In genomic region chr9:21710792-21711191, GRCh38 we compare ENCODE assay signal across 15 cellular contexts.
DNase-seq lines count a peak whose midpoint lies in the region; ATAC-seq and TF ChIP-seq lines count a peak whose summit lies in the region.
"Had no signal": no experiment of that assay in that cellular context is flagged by ENCODE, and none has a peak within 500 bp of the region (broad histone marks: within the 10 kb centered on the region; RNA-seq: fewer than 3 reads in every experiment).

No MANE protein-coding gene starts in this region.

- ATAC-seq in RWPE2 (ENCODE audit: low read depth) (no peak), GM18498 (IDR thresholded peaks at IDR 0.05; ENCODE audit: unreplicated experiment) (no peak), HG03108 (IDR thresholded peaks at IDR 0.05; ENCODE audit: unreplicated experiment) (no peak)
- peak; percentile 76 for ATAC-seq in stimulated activated naive CD8-positive, alpha-beta T cell treated with anti-CD3 and anti-CD28 coated beads, Interleukin-15, amount 100 ng/mL, for 72 hours
- ATAC-seq: left cardiac atrium had no signal

- H3K27ac Mint-ChIP-seq in stimulated activated naive CD8-positive, alpha-beta T cell treated with anti-CD3 and anti-CD28 coated beads, Interleukin-15, amount 100 ng/mL, for 72 hours = no peak overlapping the region
- H3K27ac Mint-ChIP-seq: activated T-helper 1 cell treated with anti-CD3 and anti-CD28 coated beads, Interleukin-12 subunit alpha, Interleukin-12 subunit beta, Interleukin-2, Interleukin-4 antibody, amounts not matched to agents 30 ng/mL and 10 ng/mL and 1 ng/mL, durations not matched to agents 14 hours and 24 hours and 36 hours; WTC11 had no signal

- CTCF ChIA-PET in mammary epithelial cell (lab: Charles Lee; ENCODE audit: low non-redundant PET) = interaction anchor here (0.6 kb wide), 1 partner anchor 17 kb away, joined by 10 read pairs; no protein-coding TSS in a partner anchor

- no peaks in the 10 kb centered on the region for H3K9me3 ChIP-seq in mammary epithelial cell (replicated peaks; ENCODE audit: insufficient read depth, low read length)
- H3K9me3 ChIP-seq in breast epithelium = no peaks in the 10 kb centered on the region
- H3K9me3 ChIP-seq in RWPE2 (ENCODE audit: severe bottlenecking) = no peaks in the 10 kb centered on the region
- H3K9me3 ChIP-seq: thyroid gland had no signal

- H3K27me3 ChIP-seq in mammary epithelial cell (ENCODE audit: insufficient read depth, low read length) (no peaks in the 10 kb centered on the region), breast epithelium (no peaks in the 10 kb centered on the region), RWPE2 (ENCODE audit: insufficient read depth, poor library complexity, severe bottlenecking) (no peaks in the 10 kb centered on the region)
- H3K27me3 ChIP-seq: thyroid gland had no signal

- no peaks in the 10 kb centered on the region for H3K27me3 Mint-ChIP-seq in stimulated activated naive CD8-positive, alpha-beta T cell treated with anti-CD3 and anti-CD28 coated beads, Interleukin-15, amount 100 ng/mL, for 72 hours

- no TSS peak for BruUV-seq in mammary epithelial cell (replicated peaks; lab: Mats Ljungman, UMichigan)

- in situ Hi-C loops in mammary epithelial cell (cut with MboI; ENCODE audit: low sequenced_read_pairs in 2 of 2) = loop anchor here (5.0 kb wide), 2 partner anchors 67 to 72 kb away; no protein-coding TSS in a partner anchor

- no peak overlapping the region for H3K4me3 Mint-ChIP-seq in stimulated activated naive CD8-positive, alpha-beta T cell treated with anti-CD3 and anti-CD28 coated beads, Interleukin-15, amount 100 ng/mL, for 72 hours
- H3K4me3 Mint-ChIP-seq: activated T-helper 1 cell treated with anti-CD3 and anti-CD28 coated beads, Interleukin-12 subunit alpha, Interleukin-12 subunit beta, Interleukin-2, Interleukin-4 antibody, amounts not matched to agents 30 ng/mL and 10 ng/mL and 1 ng/mL, durations not matched to agents 14 hours and 24 hours and 36 hours; WTC11 had no signal

- H2AFZ ChIP-seq in mammary epithelial cell (ENCODE audit: low read depth, low read length) = no peak overlapping the region

- no peaks in the 10 kb centered on the region for H3K36me3 ChIP-seq in mammary epithelial cell (ENCODE audit: insufficient read depth, low read length)
- H3K36me3 ChIP-seq in breast epithelium = no peaks in the 10 kb centered on the region
- no peaks in the 10 kb centered on the region for H3K36me3 ChIP-seq in RWPE2 (ENCODE audit: low read depth)
- H3K36me3 ChIP-seq: cardiac muscle cell, thyroid gland had no signal

- no peak overlapping the region for H3K4me3 ChIP-seq in mammary epithelial cell (replicated peaks in 1 of 3; ENCODE audit: insufficient read depth in 1 of 3, low read depth in 2 of 3, low read length in 3 of 3)
- H3K4me3 ChIP-seq in breast epithelium = no peak overlapping the region
- no peak overlapping the region for H3K4me3 ChIP-seq in RWPE2 (ENCODE audit: severe bottlenecking)
- no peak overlapping the region for H3K4me3 ChIP-seq in fibroblast of mammary gland (ENCODE audit: control insufficient read depth, low read depth, low read length)
- H3K4me3 ChIP-seq: cardiac muscle cell, thyroid gland had no signal

- H3K4me1 Mint-ChIP-seq in stimulated activated naive CD8-positive, alpha-beta T cell treated with anti-CD3 and anti-CD28 coated beads, Interleukin-15, amount 100 ng/mL, for 72 hours = peaks cover 19% of the 10 kb centered on the region

- dilution Hi-C loops in mammary epithelial cell (cut with HindIII; ENCODE audit: low sequenced_read_pairs) = no loop called here

- no peak for TF ChIP-seq CTCF in mammary epithelial cell (conservative IDR thresholded peaks at IDR 0.05 in 1 of 2, IDR thresholded peaks at IDR 0.05 in 1 of 2; ENCODE audit: extremely low read depth in 1 of 2, insufficient read depth in 1 of 2, low read depth in 1 of 2, low read length in 2 of 2)
- TF ChIP-seq CTCF in breast epithelium (IDR thresholded peaks at IDR 0.05) = no peak
- TF ChIP-seq CTCF in RWPE2 (IDR thresholded peaks at IDR 0.05; ENCODE audit: poor library complexity, severe bottlenecking) = no peak
- no peak for TF ChIP-seq CTCF in fibroblast of mammary gland (conservative IDR thresholded peaks at IDR 0.05; ENCODE audit: control insufficient read depth, insufficient read depth, low read depth, low read length)

- H3K9me3 Mint-ChIP-seq in stimulated activated naive CD8-positive, alpha-beta T cell treated with anti-CD3 and anti-CD28 coated beads, Interleukin-15, amount 100 ng/mL, for 72 hours = peaks cover 2% of the 10 kb centered on the region in 2 donors
- H3K9me3 Mint-ChIP-seq: activated T-helper 1 cell treated with anti-CD3 and anti-CD28 coated beads, Interleukin-12 subunit alpha, Interleukin-12 subunit beta, Interleukin-2, Interleukin-4 antibody, amounts not matched to agents 30 ng/mL and 10 ng/mL and 1 ng/mL, durations not matched to agents 14 hours and 24 hours and 36 hours had no signal

- H3K9ac ChIP-seq in mammary epithelial cell (ENCODE audit: insufficient read depth, low read length) = peak overlapping the region; percentile 25

- intact Hi-C loops in mammary epithelial cell (cut with micrococcal nuclease) = loop anchor here (2.0 kb wide), 1 partner anchor 152 kb away; no protein-coding TSS in a partner anchor
- intact Hi-C loops in breast epithelium (cut with DNase I; ENCODE audit: low total_unique reads) = no loop called here

- H3K4me2 ChIP-seq in mammary epithelial cell (ENCODE audit: insufficient read depth, low read depth, low read length) = peak overlapping the region; percentile 38

- WGBS in mammary epithelial cell (ENCODE audit: low coverage, missing lambda C conversion rate) = 88% methylated on average over 2 of the region's 2 CpGs

- DNase-seq in mammary epithelial cell (peak; percentile 46), breast epithelium (ENCODE audit: low spot score in 2 of 2) (no peak), RWPE2 (ENCODE audit: low spot score) (no peak), fibroblast of mammary gland (ENCODE audit: low read depth) (peak; percentile 50), NCI-H446 (lab: John Stamatoyannopoulos, UW) (no peak)
- DNase-seq in stimulated activated naive CD8-positive, alpha-beta T cell treated with anti-CD3 and anti-CD28 coated beads, Interleukin-15, amount 100 ng/mL, for 72 hours = no peak
- DNase-seq: left cardiac atrium, NCI-H2171 treated with DMSO at 0.1 percent for 48 hours, posterior cingulate gyrus, thyroid gland had no signal

- H3K4me1 ChIP-seq in mammary epithelial cell (ENCODE audit: insufficient read depth, low read length) (peaks cover 37% of the 10 kb centered on the region), breast epithelium (no peaks in the 10 kb centered on the region), RWPE2 (ENCODE audit: insufficient read depth, poor library complexity, severe bottlenecking) (peaks cover 54% of the 10 kb centered on the region)
- H3K4me1 ChIP-seq: thyroid gland had no signal

- peak overlapping the region; percentile 71 for H3K27ac ChIP-seq in mammary epithelial cell (ENCODE audit: insufficient read depth, low read depth, low read length)
- no peak overlapping the region for H3K27ac ChIP-seq in breast epithelium
- peak overlapping the region; percentile 96 for H3K27ac ChIP-seq in RWPE2 (ENCODE audit: poor library complexity, severe bottlenecking)
- H3K27ac ChIP-seq: cardiac muscle cell, thyroid gland had no signal

- H3K79me2 ChIP-seq in mammary epithelial cell (ENCODE audit: insufficient read depth, low read length) = no peaks in the 10 kb centered on the region

- TF ChIP-seq POLR2A in breast epithelium (IDR thresholded peaks at IDR 0.05) = no peak

- no peaks in the 10 kb centered on the region for H4K20me1 ChIP-seq in mammary epithelial cell (ENCODE audit: insufficient read depth, low read length)

Comparison
In these comparisons a context has a peak if more than half of its experiments do, and no peak if none do; other contexts are left out.
1. DNase-seq: peak in mammary epithelial cell (single experiment) and fibroblast of mammary gland (single experiment); none in breast epithelium (0 of 2), RWPE2 (single experiment), stimulated activated naive CD8-positive, alpha-beta T cell treated with anti-CD3 and anti-CD28 coated beads, Interleukin-15, amount 100 ng/mL, for 72 hours (0 of 2) and NCI-H446 (0 of 2).
2. H3K27ac ChIP-seq: peak in mammary epithelial cell (single experiment) and RWPE2 (single experiment); none in breast epithelium (0 of 2).